In genomic region chr16:27605500-27606106, GRCh38 we compare ENCODE assay signal across 8 cellular contexts. TPM values are rescaled to one million over a fixed set of nuclear protein-coding genes. Genes with fewer than 3 reads are reported as not detected.
DNase-seq lines count a peak whose midpoint lies in the region; ATAC-seq and TF ChIP-seq lines count a peak whose summit lies in the region.
"Not testable (repeated sequence)": the region's sequence is repeated elsewhere in the genome, so short reads cannot be mapped to it uniquely, and the experiment has no call there.

No MANE protein-coding gene starts in this region.

- not testable (repeated sequence) for H3K9me3 ChIP-seq in psoas muscle

- H3K36me3 ChIP-seq in psoas muscle (ENCODE audit: insufficient read depth in 1 of 2, low read depth in 1 of 2) = not testable (repeated sequence)

- H3K4me3 ChIP-seq in epithelial cell of esophagus (ENCODE audit: low read length); psoas muscle: not testable (repeated sequence)

- CTCF ChIA-PET in GM10248 (lab: Yijun Ruan, JAX) = interaction anchor here (0.7 to 1.5 kb wide), 3 partner anchors 9 to 465 kb away, joined by 3 to 5 read pairs (median 4); no protein-coding TSS in a partner anchor
- CTCF ChIA-PET in activated CD4-positive, alpha-beta T cell treated with anti-CD3 and anti-CD28 coated beads for 36 hours (lab: Charles Lee) = not testable (repeated sequence)

- H3K36me3 Mint-ChIP-seq in activated CD4-positive, alpha-beta T cell treated with anti-CD3 and anti-CD28 coated beads for 36 hours (ENCODE audit: low read depth) = not testable (repeated sequence)

- H3K27ac Mint-ChIP-seq in activated CD4-positive, alpha-beta T cell treated with anti-CD3 and anti-CD28 coated beads for 36 hours = not testable (repeated sequence)

- not testable (repeated sequence) for H3K27me3 ChIP-seq in psoas muscle (ENCODE audit: insufficient read depth in 3 of 3, low read length in 2 of 3)

- POLR2A ChIA-PET in GM10248 (lab: Yijun Ruan, JAX); activated CD4-positive, alpha-beta T cell treated with anti-CD3 and anti-CD28 coated beads for 36 hours (lab: Charles Lee): not testable (repeated sequence)

- not testable (repeated sequence) for H3K27ac ChIP-seq in psoas muscle

- H3K4me1 ChIP-seq in psoas muscle = not testable (repeated sequence)

- DNase-seq in AG08395 (ENCODE audit: low spot score) (peak; percentile 39), GM10248 (ENCODE audit: extremely low spot score) (peak; percentile 53), LHCN-M2 (ENCODE audit: low read depth) (peak; percentile 46), NOMO-1 (lab: John Stamatoyannopoulos, UW; ENCODE audit: unreplicated experiment in 2 of 2) (peak; percentile 1 to 25), epithelial cell of esophagus (ENCODE audit: low read depth) (peak; percentile 65), iris pigment epithelial cell (ENCODE audit: low read depth) (peak; percentile 62)
- peak; percentile 22 for DNase-seq in activated CD4-positive, alpha-beta T cell treated with anti-CD3 and anti-CD28 coated beads for 36 hours
- not testable (repeated sequence) for DNase-seq in psoas muscle

- intact Hi-C loops in activated CD4-positive, alpha-beta T cell treated with anti-CD3 and anti-CD28 coated beads for 36 hours (cut with DNase I, micrococcal nuclease); psoas muscle (cut with DNase I): not testable (repeated sequence)

- not testable (repeated sequence) for H3K27me3 Mint-ChIP-seq in activated CD4-positive, alpha-beta T cell treated with anti-CD3 and anti-CD28 coated beads for 36 hours

- not testable (repeated sequence) for H3K4me1 Mint-ChIP-seq in activated CD4-positive, alpha-beta T cell treated with anti-CD3 and anti-CD28 coated beads for 36 hours

- not testable (repeated sequence) for H3K9me3 Mint-ChIP-seq in activated CD4-positive, alpha-beta T cell treated with anti-CD3 and anti-CD28 coated beads for 36 hours (ENCODE audit: low read depth)

- peak; percentile 49 for TF ChIP-seq CTCF in GM10248 (IDR thresholded peaks at IDR 0.05; ENCODE audit: control extremely low read depth, extremely low read depth, low read depth, missing control alignments)
- peak; percentile 80 for TF ChIP-seq CTCF in epithelial cell of esophagus (IDR thresholded peaks at IDR 0.05; ENCODE audit: insufficient read depth, low read depth, low read length, missing control alignments)
- TF ChIP-seq CTCF in psoas muscle (IDR thresholded peaks at IDR 0.05) = peak; percentile 35

- H3K4me3 Mint-ChIP-seq in activated CD4-positive, alpha-beta T cell treated with anti-CD3 and anti-CD28 coated beads for 36 hours = not testable (repeated sequence)

- 74 to 78% (median 74%) methylated on average over 12 of the region's 12 CpGs for WGBS in psoas muscle, 3 donors

- peak; percentile 64 for ATAC-seq in activated CD4-positive, alpha-beta T cell treated with anti-CD3 and anti-CD28 coated beads for 36 hours
- ATAC-seq in psoas muscle = not testable (repeated sequence)

RNA-seq across cellular contexts. Expression of gene KATNIP, which starts 55.7 kb away (rescaled TPM):
- total RNA-seq in LHCN-M2 (2014; rRNA removed) (8.6 and 11.7 TPM in 2 replicates), psoas muscle (1 to 10 TPM; 4.5 to 8.7 (median 6.4) TPM)
- 9.6 TPM for polyA plus RNA-seq in LHCN-M2 (2012)
- 10 to 100 TPM; 12.3 to 12.8 TPM for total RNA-seq in activated CD4-positive, alpha-beta T cell treated with anti-CD3 and anti-CD28 coated beads for 36 hours
- polyA plus RNA-seq in psoas muscle = 1 to 10 TPM; 4.7 to 9.6 (median 5.3) TPM

RNA-seq across cellular contexts. Expression of gene GTF3C1, which starts 55.9 kb away (rescaled TPM):
- total RNA-seq in LHCN-M2 (2014; rRNA removed) (70.9 and 77.5 TPM in 2 replicates), psoas muscle (10 to 100 TPM; 35.2 to 95.5 (median 55.5) TPM)
- polyA plus RNA-seq in LHCN-M2 (2012) = 39.3 TPM
- total RNA-seq in activated CD4-positive, alpha-beta T cell treated with anti-CD3 and anti-CD28 coated beads for 36 hours = 10 to 100 TPM; 48.8 to 50.7 TPM
- polyA plus RNA-seq in psoas muscle = 10 to 100 TPM; 37.6 to 57.9 (median 47.4) TPM
